9 cellular contexts compared by ENCODE assay signal in genomic region chr15:65595960-65596359, GRCh38. TPM values are rescaled to one million over a fixed set of nuclear protein-coding genes. Genes with fewer than 3 reads are reported as not detected.
A peak's percentile ranks its signal among the peaks of the same experiment; 100 is the strongest.
DNase-seq lines count a peak whose midpoint lies in the region; ATAC-seq and TF ChIP-seq lines count a peak whose summit lies in the region.
"Had no signal": no experiment of that assay in that cellular context is flagged by ENCODE, and none has a peak within 500 bp of the region (broad histone marks: within the 10 kb centered on the region; RNA-seq: fewer than 3 reads in every experiment).

No MANE protein-coding gene starts in this region.

- no peaks in the 10 kb centered on the region for H3F3A ChIP-seq in PC-9 (ENCODE audit: insufficient read depth, low read depth)

- H4K20me1 ChIP-seq in OCI-LY3 (ENCODE audit: insufficient read depth, low read length) (no peaks in the 10 kb centered on the region), PC-9 (ENCODE audit: insufficient read depth) (no peaks in the 10 kb centered on the region)

- H3K9me3 ChIP-seq in OCI-LY3 (ENCODE audit: insufficient read depth, low read length) (no peaks in the 10 kb centered on the region), PC-9 (ENCODE audit: insufficient read depth, low read depth) (no peaks in the 10 kb centered on the region)

- H3K9me2 ChIP-seq in PC-9 (ENCODE audit: insufficient read depth) = no peaks in the 10 kb centered on the region

- no peak overlapping the region for H2AFZ ChIP-seq in OCI-LY3 (ENCODE audit: low read depth, low read length)
- H2AFZ ChIP-seq in PC-9 = no peak overlapping the region

- H3K4me3 ChIP-seq in OCI-LY3 (ENCODE audit: low read length) (no peak overlapping the region), PC-9 (no peak overlapping the region)

- H3K9ac ChIP-seq in OCI-LY3 (ENCODE audit: low read length) = no peak overlapping the region

- BruUV-seq in PC-9 (replicated peaks; lab: Mats Ljungman, UMichigan) = no TSS peak

- H3K36me3 ChIP-seq in OCI-LY3 (replicated peaks; ENCODE audit: low read depth, low read length) = peaks cover 63% of the 10 kb centered on the region
- H3K36me3 ChIP-seq in PC-9 (ENCODE audit: low read depth) = peaks cover 12% of the 10 kb centered on the region; the same call in 1 of the 2 replicates

- ATAC-seq in GM21825 (IDR thresholded peaks at IDR 0.05; ENCODE audit: unreplicated experiment) = no peak

- H3K27me3 ChIP-seq in OCI-LY3 (ENCODE audit: low read depth, low read length) (no peaks in the 10 kb centered on the region), PC-9 (ENCODE audit: insufficient read depth, low read depth) (no peaks in the 10 kb centered on the region)

- no peak overlapping the region for H3K27ac ChIP-seq in OCI-LY3 (ENCODE audit: low read length)
- H3K27ac ChIP-seq in substantia nigra (ENCODE audit: low read depth, low read length, poor library complexity, severe bottlenecking) = no peak overlapping the region
- H3K27ac ChIP-seq in PC-9 = no peak overlapping the region

- POLR2A ChIA-PET in PC-9 (lab: Charles Lee; ENCODE audit: unreplicated experiment) = interaction anchor here (0.7 kb wide), 1 partner anchor 86 kb away, joined by 3 read pairs; no protein-coding TSS in a partner anchor

- no peaks in the 10 kb centered on the region for H3K4me1 ChIP-seq in OCI-LY3 (ENCODE audit: low read length)
- H3K4me1 ChIP-seq in PC-9 (replicated peaks; ENCODE audit: insufficient read depth) = no peaks in the 10 kb centered on the region

- DNase-seq in activated gamma-delta T cell treated with Interleukin-2 at 50 U/mL for 16 hours (peak; percentile 15), activated gamma-delta T cell (lab: John Stamatoyannopoulos, UW) (no peak), erythroblast (lab: John Stamatoyannopoulos, UW) (peak; percentile 13 to 51), substantia nigra (lab: John Stamatoyannopoulos, UW) (peak in 33 of 49 donors; percentile 3 to 61 (median 26)), PC-9 (no peak), NCI-H524 treated with DMSO at 0.1 percent for 48 hours (lab: John Stamatoyannopoulos, UW) (no peak)
- DNase-seq: RPMI8226 had no signal

- TF ChIP-seq CTCF in OCI-LY3 (IDR thresholded peaks at IDR 0.05; ENCODE audit: low read depth, low read length) (peak; percentile 43), PC-9 (conservative IDR thresholded peaks at IDR 0.05) (no peak)

- no peaks in the 10 kb centered on the region for H3K79me2 ChIP-seq in OCI-LY3 (ENCODE audit: low read length)
- no peaks in the 10 kb centered on the region for H3K79me2 ChIP-seq in PC-9 (ENCODE audit: low read depth)

- H3K4me2 ChIP-seq in OCI-LY3 (ENCODE audit: low read length) (no peak overlapping the region), PC-9 (no peak overlapping the region)

- intact Hi-C loops in PC-9 (cut with micrococcal nuclease; ENCODE audit: unreplicated experiment) = no loop called here

- CTCF ChIA-PET in PC-9 (lab: Charles Lee) = no interaction called here

- no peak for TF ChIP-seq POLR2A in erythroblast (IDR thresholded peaks at IDR 0.05; ENCODE audit: low read length)

RNA-seq across cellular contexts. Expression of gene INTS14, which starts 15.0 kb away (rescaled TPM):
- 46.6 and 53.7 TPM in 2 replicates for total RNA-seq in PC-9 (2021)

RNA-seq across cellular contexts. Expression of gene SLC24A1, which starts 25.8 kb away (rescaled TPM):
- total RNA-seq in PC-9 (2021) = 22.5 and 32.4 TPM in 2 replicates

Comparison
In these comparisons a context has a peak if more than half of its experiments do, and no peak if none do; other contexts are left out.
1. DNase-seq: peak in activated gamma-delta T cell treated with Interleukin-2 at 50 U/mL for 16 hours (single experiment), erythroblast (2 of 2) and substantia nigra (33 of 49); none in activated gamma-delta T cell (single experiment), PC-9 (0 of 2) and NCI-H524 treated with DMSO at 0.1 percent for 48 hours (single experiment).